15 cellular contexts compared by ENCODE assay signal in genomic region chr5:62719061-62719730, GRCh38.
DNase-seq lines count a peak whose midpoint lies in the region; ATAC-seq and TF ChIP-seq lines count a peak whose summit lies in the region.
"Had no signal": no experiment of that assay in that cellular context is flagged by ENCODE, and none has a peak within 500 bp of the region (broad histone marks: within the 10 kb centered on the region; RNA-seq: fewer than 3 reads in every experiment).

No MANE protein-coding gene starts in this region.

- H3K9me3 Mint-ChIP-seq in neural progenitor cell, result no peaks in the 10 kb centered on the region
- peaks cover 0 to 2% (median 0%) of the 10 kb centered on the region in 11 donors for H3K9me3 Mint-ChIP-seq in naive thymus-derived CD4-positive, alpha-beta T cell
- H3K9me3 Mint-ChIP-seq: CD4-positive, alpha-beta T cell; HFFc6 had no signal

- H2AFZ ChIP-seq in neural progenitor cell (replicated peaks), result peak overlapping the region; percentile 40

- H3K4me3 ChIP-seq in neural progenitor cell, result no peak overlapping the region
- no peak overlapping the region for H3K4me3 ChIP-seq in naive thymus-derived CD4-positive, alpha-beta T cell (ENCODE audit: low read length)
- H3K4me3 ChIP-seq: GM12878 had no signal

- H3K4me1 ChIP-seq in neural progenitor cell, result peaks cover 5% of the 10 kb centered on the region
- H3K4me1 ChIP-seq in naive thymus-derived CD4-positive, alpha-beta T cell (ENCODE audit: control insufficient read depth in 2 of 2, insufficient read depth in 2 of 2, low read length in 2 of 2), result no peaks in the 10 kb centered on the region
- H3K4me1 ChIP-seq: Caco-2 had no signal

- H3K27ac Mint-ChIP-seq in neural progenitor cell, result no peak overlapping the region
- no peak overlapping the region for H3K27ac Mint-ChIP-seq in naive thymus-derived CD4-positive, alpha-beta T cell
- H3K27ac Mint-ChIP-seq: B cell; CD4-positive, alpha-beta T cell; HFFc6 had no signal

- no peaks in the 10 kb centered on the region for H3K27me3 ChIP-seq in neural progenitor cell
- H3K27me3 ChIP-seq in naive thymus-derived CD4-positive, alpha-beta T cell (ENCODE audit: control insufficient read depth in 2 of 2, insufficient read depth in 2 of 2, low read length in 2 of 2), result no peaks in the 10 kb centered on the region

- CTCF ChIA-PET in naive thymus-derived CD4-positive, alpha-beta T cell (lab: Charles Lee), result no interaction called here

- H3K79me2 ChIP-seq in neural progenitor cell (ENCODE audit: low read depth), result no peaks in the 10 kb centered on the region

- no peaks in the 10 kb centered on the region for H4K20me1 ChIP-seq in neural progenitor cell (ENCODE audit: low read depth)

- H3K36me3 Mint-ChIP-seq in neural progenitor cell, result no peaks in the 10 kb centered on the region
- no peaks in the 10 kb centered on the region for H3K36me3 Mint-ChIP-seq in naive thymus-derived CD4-positive, alpha-beta T cell

- intact Hi-C loops in naive thymus-derived CD4-positive, alpha-beta T cell (cut with micrococcal nuclease), result no loop called here

- no peak overlapping the region for H3K9ac ChIP-seq in neural progenitor cell
- H3K9ac ChIP-seq: SK-N-SH had no signal

- H3K27ac ChIP-seq in neural progenitor cell, result no peak overlapping the region
- H3K27ac ChIP-seq in naive thymus-derived CD4-positive, alpha-beta T cell (ENCODE audit: low read depth, low read length), result no peak overlapping the region

- DNase-seq in NOMO-1 treated with DMSO at 0.1 percent for 48 hours (lab: John Stamatoyannopoulos, UW; ENCODE audit: unreplicated experiment), result peak; percentile 31
- DNase-seq in NOMO-1 (lab: John Stamatoyannopoulos, UW; ENCODE audit: unreplicated experiment in 2 of 2), result no peak
- DNase-seq in glomerular visceral epithelial cell (ENCODE audit: extremely low spot score), result peak; percentile 66
- no peak for DNase-seq in neural progenitor cell (ENCODE audit: low spot score)
- no peak for DNase-seq in naive thymus-derived CD4-positive, alpha-beta T cell
- DNase-seq in activated T-cell treated with anti-CD3 and anti-CD28 coated beads, Interleukin-2, amount 50 U/mL, for 1 hour, result no peak
- DNase-seq: CD4-positive, alpha-beta T cell; GF-D8; NK-92 treated with Interleukin-12 subunit alpha and Interleukin-12 subunit beta, amount 100 ng/mL, for 24 hours had no signal

- no peaks in the 10 kb centered on the region for H3F3A ChIP-seq in neural progenitor cell (ENCODE audit: low read depth)

- POLR2A ChIA-PET in naive thymus-derived CD4-positive, alpha-beta T cell (lab: Charles Lee), result no interaction called here

- no peak overlapping the region for H3K4me3 Mint-ChIP-seq in neural progenitor cell
- no peak overlapping the region for H3K4me3 Mint-ChIP-seq in naive thymus-derived CD4-positive, alpha-beta T cell
- H3K4me3 Mint-ChIP-seq: B cell; CD4-positive, alpha-beta T cell; HFFc6 had no signal

- ATAC-seq in GM18498 (IDR thresholded peaks at IDR 0.05; ENCODE audit: unreplicated experiment), result no peak
- no peak for ATAC-seq in naive thymus-derived CD4-positive, alpha-beta T cell

- peaks cover 3% of the 10 kb centered on the region for H3K27me3 Mint-ChIP-seq in neural progenitor cell (ENCODE audit: insufficient read depth, low read depth)
- H3K27me3 Mint-ChIP-seq in naive thymus-derived CD4-positive, alpha-beta T cell, result peaks cover 4 to 38% (median 30%) of the 10 kb centered on the region in 5 donors

- no peaks in the 10 kb centered on the region for H3K9me3 ChIP-seq in neural progenitor cell (ENCODE audit: low read depth)
- no peaks in the 10 kb centered on the region for H3K9me3 ChIP-seq in naive thymus-derived CD4-positive, alpha-beta T cell (ENCODE audit: control insufficient read depth in 2 of 3, low read length in 3 of 3)
- H3K9me3 ChIP-seq: Caco-2, SK-N-SH had no signal

- TF ChIP-seq CTCF in neural progenitor cell (IDR thresholded peaks at IDR 0.05), result no peak

- peaks cover 19% of the 10 kb centered on the region for H3K4me1 Mint-ChIP-seq in neural progenitor cell
- H3K4me1 Mint-ChIP-seq in naive thymus-derived CD4-positive, alpha-beta T cell, result no peaks in the 10 kb centered on the region
- H3K4me1 Mint-ChIP-seq: B cell had no signal

- H3K4me2 ChIP-seq in neural progenitor cell, result no peak overlapping the region
- H3K4me2 ChIP-seq: SK-N-SH had no signal

- no peaks in the 10 kb centered on the region for H3K36me3 ChIP-seq in neural progenitor cell
- H3K36me3 ChIP-seq in naive thymus-derived CD4-positive, alpha-beta T cell (ENCODE audit: control insufficient read depth in 2 of 3, insufficient read depth in 3 of 3, low read length in 3 of 3), result no peaks in the 10 kb centered on the region

Comparison
In these comparisons a context has a peak if more than half of its experiments do, and no peak if none do; other contexts are left out.
1. DNase-seq: peak in NOMO-1 treated with DMSO at 0.1 percent for 48 hours (single experiment) and glomerular visceral epithelial cell (single experiment); none in NOMO-1 (0 of 2), neural progenitor cell (single experiment), naive thymus-derived CD4-positive, alpha-beta T cell (0 of 9) and activated T-cell treated with anti-CD3 and anti-CD28 coated beads, Interleukin-2, amount 50 U/mL, for 1 hour (single experiment).